1 cellular context compared by ENCODE assay signal in the genomic region with DNA sequence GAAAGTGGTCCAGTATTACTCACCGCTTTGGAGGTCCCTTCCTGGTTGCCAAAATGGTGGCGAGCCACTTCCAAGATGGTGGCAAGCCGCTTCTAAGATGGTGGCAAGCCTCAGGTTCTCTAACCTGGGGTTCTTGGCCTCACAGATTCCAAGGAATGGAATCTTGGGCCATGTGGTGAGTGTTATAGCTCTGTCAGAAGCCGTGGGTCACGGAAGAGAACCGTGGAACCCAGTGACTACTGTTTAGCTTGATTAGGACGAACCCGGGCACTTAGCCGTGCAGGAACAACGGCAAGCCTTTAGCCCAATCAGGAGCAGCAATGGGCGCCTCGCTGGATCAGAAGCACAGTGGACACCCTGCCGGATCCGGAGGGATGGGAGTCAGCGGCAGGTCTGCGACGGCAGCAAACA.
A peak's percentile ranks its signal among the peaks of the same experiment; 100 is the strongest.
TF ChIP-seq lines count a peak whose summit lies in the region.

No MANE protein-coding gene starts in this region.

TF ChIP-seq in K562, 482 proteins besides CTCF, POLR2A, EP300 and RAD21 (continued from another document):
- TF ChIP-seq PML (IDR thresholded peaks at IDR 0.05; ENCODE audit: low read length) (no peak), TEAD1 (CRISPR knock-in tag; IDR thresholded peaks at IDR 0.05) (peak in 1 of 2 experiments; percentile 12; a peak in 1 of 4 replicates), PHF8 (IDR thresholded peaks at IDR 0.05; ENCODE audit: borderline replicate concordance, low read length) (peak; percentile 44), CCAR2 (IDR thresholded peaks at IDR 0.05; ENCODE audit: low read depth, low read length) (no peak), GTF2E2 (tag; IDR thresholded peaks at IDR 0.05) (peak; percentile 60; the same call in 1 of the 2 replicates), NEUROD1 (IDR thresholded peaks at IDR 0.05; ENCODE audit: borderline replicate concordance, low read depth, low read length, partially characterized antibody) (no peak), NFRKB (IDR thresholded peaks at IDR 0.05; ENCODE audit: low read depth) (peak; percentile 91), SIX5 (IDR thresholded peaks at IDR 0.05; ENCODE audit: borderline replicate concordance in 1 of 2, insufficient read depth in 1 of 2, low read depth in 1 of 2, low read length in 2 of 2) (no peak), FOSL1 (tag; conservative IDR thresholded peaks at IDR 0.05) (0 out of 2 replicates have a peak, but pooled peaks have one; percentile 14), NRF1 (conservative IDR thresholded peaks at IDR 0.05 in 1 of 2, IDR thresholded peaks at IDR 0.05 in 1 of 2) (no peak), E2F3 (CRISPR knock-in tag; IDR thresholded peaks at IDR 0.05) (0 out of 2 replicates have a peak, but pooled peaks have one; percentile 46), BRD9 (IDR thresholded peaks at IDR 0.05; ENCODE audit: low read depth, partially characterized antibody) (peak; percentile 26), KAT8 (IDR thresholded peaks at IDR 0.05; ENCODE audit: low read depth) (peak; percentile 92), SMAD3 (CRISPR knock-in tag; conservative IDR thresholded peaks at IDR 0.05) (0 out of 2 replicates have a peak, but pooled peaks have one; percentile 8), KHSRP (IDR thresholded peaks at IDR 0.05) (no peak), EP400 (IDR thresholded peaks at IDR 0.05) (peak; percentile 32; the same call in 1 of the 2 replicates), NR2C1 (IDR thresholded peaks at IDR 0.05) (peak; percentile 25; the same call in 1 of the 2 replicates), NR2C1 (tag; IDR thresholded peaks at IDR 0.05) (no peak), POLR2G (IDR thresholded peaks at IDR 0.05; ENCODE audit: low read depth, low read length) (peak; percentile 73), TEAD4 (IDR thresholded peaks at IDR 0.05; ENCODE audit: low read length) (peak; percentile 53), TEAD4 (CRISPR knock-in tag; IDR thresholded peaks at IDR 0.05; ENCODE audit: borderline replicate concordance) (no peak), ZNF212 (CRISPR knock-in tag; IDR thresholded peaks at IDR 0.05) (no peak), MEF2D (tag; conservative IDR thresholded peaks at IDR 0.05; ENCODE audit: low read depth) (no peak), POLR2H (tag; IDR thresholded peaks at IDR 0.05; ENCODE audit: low read depth) (peak; percentile 53; the same call in 1 of the 2 replicates), BRD4 (IDR thresholded peaks at IDR 0.05) (peak; percentile 60; the same call in 1 of the 2 replicates), RBM17 (IDR thresholded peaks at IDR 0.05; ENCODE audit: borderline replicate concordance, low read depth, low read length) (no peak), TAF9B (IDR thresholded peaks at IDR 0.05; ENCODE audit: partially characterized antibody) (peak; percentile 71), TAF1 (IDR thresholded peaks at IDR 0.05; ENCODE audit: control insufficient read depth, extremely low read depth, insufficient read depth, low read length, severe bottlenecking) (peak; percentile 52)
- TF ChIP-seq, protein P1, sequence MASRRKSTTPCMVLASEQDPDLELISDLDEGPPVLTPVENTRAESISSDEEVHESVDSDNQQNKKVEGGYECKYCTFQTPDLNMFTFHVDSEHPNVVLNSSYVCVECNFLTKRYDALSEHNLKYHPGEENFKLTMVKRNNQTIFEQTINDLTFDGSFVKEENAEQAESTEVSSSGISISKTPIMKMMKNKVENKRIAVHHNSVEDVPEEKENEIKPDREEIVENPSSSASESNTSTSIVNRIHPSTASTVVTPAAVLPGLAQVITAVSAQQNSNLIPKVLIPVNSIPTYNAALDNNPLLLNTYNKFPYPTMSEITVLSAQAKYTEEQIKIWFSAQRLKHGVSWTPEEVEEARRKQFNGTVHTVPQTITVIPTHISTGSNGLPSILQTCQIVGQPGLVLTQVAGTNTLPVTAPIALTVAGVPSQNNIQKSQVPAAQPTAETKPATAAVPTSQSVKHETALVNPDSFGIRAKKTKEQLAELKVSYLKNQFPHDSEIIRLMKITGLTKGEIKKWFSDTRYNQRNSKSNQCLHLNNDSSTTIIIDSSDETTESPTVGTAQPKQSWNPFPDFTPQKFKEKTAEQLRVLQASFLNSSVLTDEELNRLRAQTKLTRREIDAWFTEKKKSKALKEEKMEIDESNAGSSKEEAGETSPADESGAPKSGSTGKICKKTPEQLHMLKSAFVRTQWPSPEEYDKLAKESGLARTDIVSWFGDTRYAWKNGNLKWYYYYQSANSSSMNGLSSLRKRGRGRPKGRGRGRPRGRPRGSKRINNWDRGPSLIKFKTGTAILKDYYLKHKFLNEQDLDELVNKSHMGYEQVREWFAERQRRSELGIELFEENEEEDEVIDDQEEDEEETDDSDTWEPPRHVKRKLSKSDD (conservative IDR thresholded peaks at IDR 0.05; ENCODE audit: low read length): peak; percentile 99
- TF ChIP-seq, protein P2, sequence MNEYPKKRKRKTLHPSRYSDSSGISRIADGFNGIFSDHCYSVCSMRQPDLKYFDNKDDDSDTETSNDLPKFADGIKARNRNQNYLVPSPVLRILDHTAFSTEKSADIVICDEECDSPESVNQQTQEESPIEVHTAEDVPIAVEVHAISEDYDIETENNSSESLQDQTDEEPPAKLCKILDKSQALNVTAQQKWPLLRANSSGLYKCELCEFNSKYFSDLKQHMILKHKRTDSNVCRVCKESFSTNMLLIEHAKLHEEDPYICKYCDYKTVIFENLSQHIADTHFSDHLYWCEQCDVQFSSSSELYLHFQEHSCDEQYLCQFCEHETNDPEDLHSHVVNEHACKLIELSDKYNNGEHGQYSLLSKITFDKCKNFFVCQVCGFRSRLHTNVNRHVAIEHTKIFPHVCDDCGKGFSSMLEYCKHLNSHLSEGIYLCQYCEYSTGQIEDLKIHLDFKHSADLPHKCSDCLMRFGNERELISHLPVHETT (CRISPR knock-in tag; conservative IDR thresholded peaks at IDR 0.05 in 1 of 2, IDR thresholded peaks at IDR 0.05 in 1 of 2): peak in 1 of 2 experiments; percentile 52; a peak in 1 of 4 replicates
- TF ChIP-seq, protein P3, sequence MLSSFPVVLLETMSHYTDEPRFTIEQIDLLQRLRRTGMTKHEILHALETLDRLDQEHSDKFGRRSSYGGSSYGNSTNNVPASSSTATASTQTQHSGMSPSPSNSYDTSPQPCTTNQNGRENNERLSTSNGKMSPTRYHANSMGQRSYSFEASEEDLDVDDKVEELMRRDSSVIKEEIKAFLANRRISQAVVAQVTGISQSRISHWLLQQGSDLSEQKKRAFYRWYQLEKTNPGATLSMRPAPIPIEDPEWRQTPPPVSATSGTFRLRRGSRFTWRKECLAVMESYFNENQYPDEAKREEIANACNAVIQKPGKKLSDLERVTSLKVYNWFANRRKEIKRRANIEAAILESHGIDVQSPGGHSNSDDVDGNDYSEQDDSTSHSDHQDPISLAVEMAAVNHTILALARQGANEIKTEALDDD (IDR thresholded peaks at IDR 0.05): no peak
- TF ChIP-seq, protein P4, sequence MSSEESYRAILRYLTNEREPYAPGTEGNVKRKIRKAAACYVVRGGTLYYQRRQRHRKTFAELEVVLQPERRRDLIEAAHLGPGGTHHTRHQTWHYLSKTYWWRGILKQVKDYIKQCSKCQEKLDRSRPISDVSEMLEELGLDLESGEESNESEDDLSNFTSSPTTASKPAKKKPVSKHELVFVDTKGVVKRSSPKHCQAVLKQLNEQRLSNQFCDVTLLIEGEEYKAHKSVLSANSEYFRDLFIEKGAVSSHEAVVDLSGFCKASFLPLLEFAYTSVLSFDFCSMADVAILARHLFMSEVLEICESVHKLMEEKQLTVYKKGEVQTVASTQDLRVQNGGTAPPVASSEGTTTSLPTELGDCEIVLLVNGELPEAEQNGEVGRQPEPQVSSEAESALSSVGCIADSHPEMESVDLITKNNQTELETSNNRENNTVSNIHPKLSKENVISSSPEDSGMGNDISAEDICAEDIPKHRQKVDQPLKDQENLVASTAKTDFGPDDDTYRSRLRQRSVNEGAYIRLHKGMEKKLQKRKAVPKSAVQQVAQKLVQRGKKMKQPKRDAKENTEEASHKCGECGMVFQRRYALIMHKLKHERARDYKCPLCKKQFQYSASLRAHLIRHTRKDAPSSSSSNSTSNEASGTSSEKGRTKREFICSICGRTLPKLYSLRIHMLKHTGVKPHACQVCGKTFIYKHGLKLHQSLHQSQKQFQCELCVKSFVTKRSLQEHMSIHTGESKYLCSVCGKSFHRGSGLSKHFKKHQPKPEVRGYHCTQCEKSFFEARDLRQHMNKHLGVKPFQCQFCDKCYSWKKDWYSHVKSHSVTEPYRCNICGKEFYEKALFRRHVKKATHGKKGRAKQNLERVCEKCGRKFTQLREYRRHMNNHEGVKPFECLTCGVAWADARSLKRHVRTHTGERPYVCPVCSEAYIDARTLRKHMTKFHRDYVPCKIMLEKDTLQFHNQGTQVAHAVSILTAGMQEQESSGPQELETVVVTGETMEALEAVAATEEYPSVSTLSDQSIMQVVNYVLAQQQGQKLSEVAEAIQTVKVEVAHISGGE (CRISPR knock-in tag; IDR thresholded peaks at IDR 0.05): peak in 1 of 3 experiments; percentile 67; a peak in 2 of 6 replicates
- TF ChIP-seq, protein P5, sequence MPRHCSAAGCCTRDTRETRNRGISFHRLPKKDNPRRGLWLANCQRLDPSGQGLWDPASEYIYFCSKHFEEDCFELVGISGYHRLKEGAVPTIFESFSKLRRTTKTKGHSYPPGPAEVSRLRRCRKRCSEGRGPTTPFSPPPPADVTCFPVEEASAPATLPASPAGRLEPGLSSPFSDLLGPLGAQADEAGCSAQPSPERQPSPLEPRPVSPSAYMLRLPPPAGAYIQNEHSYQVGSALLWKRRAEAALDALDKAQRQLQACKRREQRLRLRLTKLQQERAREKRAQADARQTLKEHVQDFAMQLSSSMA (CRISPR knock-in tag; IDR thresholded peaks at IDR 0.05): 0 out of 2 replicates have a peak, but pooled peaks have one; percentile 19
- TF ChIP-seq, protein P6, sequence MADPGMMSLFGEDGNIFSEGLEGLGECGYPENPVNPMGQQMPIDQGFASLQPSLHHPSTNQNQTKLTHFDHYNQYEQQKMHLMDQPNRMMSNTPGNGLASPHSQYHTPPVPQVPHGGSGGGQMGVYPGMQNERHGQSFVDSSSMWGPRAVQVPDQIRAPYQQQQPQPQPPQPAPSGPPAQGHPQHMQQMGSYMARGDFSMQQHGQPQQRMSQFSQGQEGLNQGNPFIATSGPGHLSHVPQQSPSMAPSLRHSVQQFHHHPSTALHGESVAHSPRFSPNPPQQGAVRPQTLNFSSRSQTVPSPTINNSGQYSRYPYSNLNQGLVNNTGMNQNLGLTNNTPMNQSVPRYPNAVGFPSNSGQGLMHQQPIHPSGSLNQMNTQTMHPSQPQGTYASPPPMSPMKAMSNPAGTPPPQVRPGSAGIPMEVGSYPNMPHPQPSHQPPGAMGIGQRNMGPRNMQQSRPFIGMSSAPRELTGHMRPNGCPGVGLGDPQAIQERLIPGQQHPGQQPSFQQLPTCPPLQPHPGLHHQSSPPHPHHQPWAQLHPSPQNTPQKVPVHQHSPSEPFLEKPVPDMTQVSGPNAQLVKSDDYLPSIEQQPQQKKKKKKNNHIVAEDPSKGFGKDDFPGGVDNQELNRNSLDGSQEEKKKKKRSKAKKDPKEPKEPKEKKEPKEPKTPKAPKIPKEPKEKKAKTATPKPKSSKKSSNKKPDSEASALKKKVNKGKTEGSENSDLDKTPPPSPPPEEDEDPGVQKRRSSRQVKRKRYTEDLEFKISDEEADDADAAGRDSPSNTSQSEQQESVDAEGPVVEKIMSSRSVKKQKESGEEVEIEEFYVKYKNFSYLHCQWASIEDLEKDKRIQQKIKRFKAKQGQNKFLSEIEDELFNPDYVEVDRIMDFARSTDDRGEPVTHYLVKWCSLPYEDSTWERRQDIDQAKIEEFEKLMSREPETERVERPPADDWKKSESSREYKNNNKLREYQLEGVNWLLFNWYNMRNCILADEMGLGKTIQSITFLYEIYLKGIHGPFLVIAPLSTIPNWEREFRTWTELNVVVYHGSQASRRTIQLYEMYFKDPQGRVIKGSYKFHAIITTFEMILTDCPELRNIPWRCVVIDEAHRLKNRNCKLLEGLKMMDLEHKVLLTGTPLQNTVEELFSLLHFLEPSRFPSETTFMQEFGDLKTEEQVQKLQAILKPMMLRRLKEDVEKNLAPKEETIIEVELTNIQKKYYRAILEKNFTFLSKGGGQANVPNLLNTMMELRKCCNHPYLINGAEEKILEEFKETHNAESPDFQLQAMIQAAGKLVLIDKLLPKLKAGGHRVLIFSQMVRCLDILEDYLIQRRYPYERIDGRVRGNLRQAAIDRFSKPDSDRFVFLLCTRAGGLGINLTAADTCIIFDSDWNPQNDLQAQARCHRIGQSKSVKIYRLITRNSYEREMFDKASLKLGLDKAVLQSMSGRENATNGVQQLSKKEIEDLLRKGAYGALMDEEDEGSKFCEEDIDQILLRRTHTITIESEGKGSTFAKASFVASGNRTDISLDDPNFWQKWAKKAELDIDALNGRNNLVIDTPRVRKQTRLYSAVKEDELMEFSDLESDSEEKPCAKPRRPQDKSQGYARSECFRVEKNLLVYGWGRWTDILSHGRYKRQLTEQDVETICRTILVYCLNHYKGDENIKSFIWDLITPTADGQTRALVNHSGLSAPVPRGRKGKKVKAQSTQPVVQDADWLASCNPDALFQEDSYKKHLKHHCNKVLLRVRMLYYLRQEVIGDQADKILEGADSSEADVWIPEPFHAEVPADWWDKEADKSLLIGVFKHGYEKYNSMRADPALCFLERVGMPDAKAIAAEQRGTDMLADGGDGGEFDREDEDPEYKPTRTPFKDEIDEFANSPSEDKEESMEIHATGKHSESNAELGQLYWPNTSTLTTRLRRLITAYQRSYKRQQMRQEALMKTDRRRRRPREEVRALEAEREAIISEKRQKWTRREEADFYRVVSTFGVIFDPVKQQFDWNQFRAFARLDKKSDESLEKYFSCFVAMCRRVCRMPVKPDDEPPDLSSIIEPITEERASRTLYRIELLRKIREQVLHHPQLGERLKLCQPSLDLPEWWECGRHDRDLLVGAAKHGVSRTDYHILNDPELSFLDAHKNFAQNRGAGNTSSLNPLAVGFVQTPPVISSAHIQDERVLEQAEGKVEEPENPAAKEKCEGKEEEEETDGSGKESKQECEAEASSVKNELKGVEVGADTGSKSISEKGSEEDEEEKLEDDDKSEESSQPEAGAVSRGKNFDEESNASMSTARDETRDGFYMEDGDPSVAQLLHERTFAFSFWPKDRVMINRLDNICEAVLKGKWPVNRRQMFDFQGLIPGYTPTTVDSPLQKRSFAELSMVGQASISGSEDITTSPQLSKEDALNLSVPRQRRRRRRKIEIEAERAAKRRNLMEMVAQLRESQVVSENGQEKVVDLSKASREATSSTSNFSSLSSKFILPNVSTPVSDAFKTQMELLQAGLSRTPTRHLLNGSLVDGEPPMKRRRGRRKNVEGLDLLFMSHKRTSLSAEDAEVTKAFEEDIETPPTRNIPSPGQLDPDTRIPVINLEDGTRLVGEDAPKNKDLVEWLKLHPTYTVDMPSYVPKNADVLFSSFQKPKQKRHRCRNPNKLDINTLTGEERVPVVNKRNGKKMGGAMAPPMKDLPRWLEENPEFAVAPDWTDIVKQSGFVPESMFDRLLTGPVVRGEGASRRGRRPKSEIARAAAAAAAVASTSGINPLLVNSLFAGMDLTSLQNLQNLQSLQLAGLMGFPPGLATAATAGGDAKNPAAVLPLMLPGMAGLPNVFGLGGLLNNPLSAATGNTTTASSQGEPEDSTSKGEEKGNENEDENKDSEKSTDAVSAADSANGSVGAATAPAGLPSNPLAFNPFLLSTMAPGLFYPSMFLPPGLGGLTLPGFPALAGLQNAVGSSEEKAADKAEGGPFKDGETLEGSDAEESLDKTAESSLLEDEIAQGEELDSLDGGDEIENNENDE (IDR thresholded peaks at IDR 0.05; ENCODE audit: low read depth, low read length): no peak
- TF ChIP-seq, protein P7, sequence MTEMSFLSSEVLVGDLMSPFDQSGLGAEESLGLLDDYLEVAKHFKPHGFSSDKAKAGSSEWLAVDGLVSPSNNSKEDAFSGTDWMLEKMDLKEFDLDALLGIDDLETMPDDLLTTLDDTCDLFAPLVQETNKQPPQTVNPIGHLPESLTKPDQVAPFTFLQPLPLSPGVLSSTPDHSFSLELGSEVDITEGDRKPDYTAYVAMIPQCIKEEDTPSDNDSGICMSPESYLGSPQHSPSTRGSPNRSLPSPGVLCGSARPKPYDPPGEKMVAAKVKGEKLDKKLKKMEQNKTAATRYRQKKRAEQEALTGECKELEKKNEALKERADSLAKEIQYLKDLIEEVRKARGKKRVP (CRISPR knock-in tag; IDR thresholded peaks at IDR 0.05): peak; percentile 51; the same call in 1 of the 2 replicates
